1 cellular context compared by ENCODE assay signal in genomic region chr2:85524567-85524923, GRCh38.
TF ChIP-seq lines count a peak whose summit lies in the region.

No MANE protein-coding gene starts in this region.

TF ChIP-seq in GM23338, 12 proteins besides CTCF, POLR2A, EP300 and RAD21:
- TF ChIP-seq ETS1 (IDR thresholded peaks at IDR 0.05) (no peak), JUNB (IDR thresholded peaks at IDR 0.05; ENCODE audit: unreplicated experiment) (no peak), CREB1 (CRISPR knock-in tag; IDR thresholded peaks at IDR 0.05; ENCODE audit: low read depth) (no peak), NANOG (IDR thresholded peaks at IDR 0.05; ENCODE audit: borderline replicate concordance) (no peak), EZH2phosphoT487 (IDR thresholded peaks at IDR 0.05; ENCODE audit: unreplicated experiment) (no peak), REST (IDR thresholded peaks at IDR 0.05; ENCODE audit: unreplicated experiment) (no peak)
